1 cellular context compared by ENCODE assay signal in genomic region chr10:95334793-95335120, GRCh38.
TF ChIP-seq lines count a peak whose summit lies in the region.

No MANE protein-coding gene starts in this region.

TF ChIP-seq in GM23338, 12 proteins besides CTCF, POLR2A, EP300 and RAD21 (continued from another document):
- TF ChIP-seq ZNF462 (CRISPR knock-in tag; IDR thresholded peaks at IDR 0.05), result no peak
- TF ChIP-seq EZH2 (IDR thresholded peaks at IDR 0.05; ENCODE audit: low read depth, unreplicated experiment), result no peak
- TF ChIP-seq ETS1 (IDR thresholded peaks at IDR 0.05), result no peak
- TF ChIP-seq ZNF114 (CRISPR knock-in tag; IDR thresholded peaks at IDR 0.05), result no peak
- no peak for TF ChIP-seq POLR2AphosphoS5 (IDR thresholded peaks at IDR 0.05; ENCODE audit: low read depth)
- TF ChIP-seq REST (IDR thresholded peaks at IDR 0.05; ENCODE audit: unreplicated experiment), result no peak
- TF ChIP-seq CREB1 (CRISPR knock-in tag; IDR thresholded peaks at IDR 0.05; ENCODE audit: low read depth), result no peak
- TF ChIP-seq STAT1 (IDR thresholded peaks at IDR 0.05; ENCODE audit: unreplicated experiment), result no peak
- no peak for TF ChIP-seq JUNB (IDR thresholded peaks at IDR 0.05; ENCODE audit: unreplicated experiment)
